Comparison of ENCODE assay signal across 23 cellular contexts in the genomic region with DNA sequence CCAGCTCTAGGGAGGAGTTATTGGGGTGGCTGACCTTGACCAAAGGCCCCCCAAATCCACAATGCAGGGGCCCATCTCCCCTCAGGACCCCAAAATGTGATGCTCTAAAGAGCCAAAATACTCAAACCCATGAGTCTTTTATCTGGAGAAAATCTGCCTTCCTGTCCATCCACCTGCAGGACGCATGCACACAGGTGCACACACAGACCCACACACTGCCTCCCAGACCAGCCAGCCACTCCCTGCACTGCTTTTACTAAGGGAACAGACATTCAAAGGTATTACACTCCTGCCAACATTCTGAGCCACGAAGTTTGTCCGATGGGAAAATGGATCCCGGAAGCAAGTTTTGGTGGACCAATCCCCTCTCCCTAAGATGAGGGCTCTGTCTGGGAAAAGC.
A peak's percentile ranks its signal among the peaks of the same experiment; 100 is the strongest.
DNase-seq lines count a peak whose midpoint lies in the region; ATAC-seq, FAIRE-seq and TF ChIP-seq lines count a peak whose summit lies in the region.
"Had no signal": no experiment of that assay in that cellular context is flagged by ENCODE, and none has a peak within 500 bp of the region (broad histone marks: within the 10 kb centered on the region; RNA-seq: fewer than 3 reads in every experiment).

No MANE protein-coding gene starts in this region.

- TF ChIP-seq CTCF in RWPE2 (IDR thresholded peaks at IDR 0.05; ENCODE audit: poor library complexity, severe bottlenecking) (no peak), kidney (IDR thresholded peaks at IDR 0.05; ENCODE audit: borderline replicate concordance, extremely low read depth, insufficient read depth) (no peak), hepatocyte (IDR thresholded peaks at IDR 0.05; ENCODE audit: poor library complexity) (no peak)

- H3K36me3 ChIP-seq in RWPE2 (ENCODE audit: low read depth) (no peaks in the 10 kb centered on the region), kidney (ENCODE audit: control insufficient read depth in 1 of 2, insufficient read depth in 2 of 2, low read length in 2 of 2) (no peaks in the 10 kb centered on the region), hepatocyte (replicated peaks; ENCODE audit: insufficient read depth, low read depth) (no peaks in the 10 kb centered on the region)

- intact Hi-C loops in kidney (cut with DNase I): no loop called here
- intact Hi-C loops in sciatic nerve (cut with DNase I): no loop called here

- 90% methylated on average over 4 of the region's 4 CpGs for WGBS in hepatocyte (ENCODE audit: low lambda C conversion rate, missing lambda C conversion rate)

- H3K27me3 ChIP-seq in RWPE2 (ENCODE audit: insufficient read depth, poor library complexity, severe bottlenecking): no peaks in the 10 kb centered on the region
- peaks cover 12% of the 10 kb centered on the region for H3K27me3 ChIP-seq in hepatocyte

- no peak overlapping the region for H3K4me2 ChIP-seq in hepatocyte
- H3K4me2 ChIP-seq: PC-9 had no signal

- DNase-seq in RWPE2 (ENCODE audit: low spot score): peak; percentile 9
- DNase-seq in activated CD8-positive, alpha-beta memory T cell treated with anti-CD3 and anti-CD28 coated beads, Interleukin-2, amount 50 U/mL, for 48 hours: peak; percentile 15
- peak; percentile 24 for DNase-seq in kidney
- peak; percentile 14 for DNase-seq in sciatic nerve (ENCODE audit: low spot score)
- DNase-seq in hepatocyte (ENCODE audit: low spot score): no peak
- DNase-seq: C1 segment of cervical spinal cord; CD4-positive, alpha-beta memory T cell; COR-L47; DMS53; GOT3; Karpas-422; NCI-H1092 treated with DMSO at 0.1 percent for 48 hours; NCI-H2029; NCI-H2227 treated with DMSO at 0.1 percent for 48 hours; NCI-H526 treated with DMSO at 0.1 percent for 48 hours; PC-9; Right ventricle myocardium superior had no signal

- no peaks in the 10 kb centered on the region for H3K79me2 ChIP-seq in hepatocyte

- H3K4me3 ChIP-seq in RWPE2 (ENCODE audit: severe bottlenecking) (no peak overlapping the region), kidney (ENCODE audit: low read length in 2 of 2) (no peak overlapping the region), hepatocyte (no peak overlapping the region)
- H3K4me3 ChIP-seq: PC-9 had no signal

- FAIRE-seq in kidney (lab: Jason Lieb, UNC): no peak
- FAIRE-seq: GM18507, HepG2 had no signal

- H4K20me1 ChIP-seq in hepatocyte (ENCODE audit: insufficient read depth, poor library complexity, severe bottlenecking): no peaks in the 10 kb centered on the region

- H3K9me3 ChIP-seq in RWPE2 (ENCODE audit: severe bottlenecking) (no peaks in the 10 kb centered on the region), kidney (ENCODE audit: control insufficient read depth in 1 of 2, low read length in 2 of 2) (no peaks in the 10 kb centered on the region), hepatocyte (ENCODE audit: low read depth) (no peaks in the 10 kb centered on the region)

- ATAC-seq in RWPE2 (ENCODE audit: low read depth) (no peak), sciatic nerve (no peak), GM18873 (IDR thresholded peaks at IDR 0.05; ENCODE audit: low FRiP score, unreplicated experiment) (no peak), HG03439 (IDR thresholded peaks at IDR 0.05; ENCODE audit: unreplicated experiment) (no peak), HG02763 (IDR thresholded peaks at IDR 0.05; ENCODE audit: unreplicated experiment) (no peak)
- ATAC-seq: HCT116, HepG2 had no signal

- no peaks in the 10 kb centered on the region for H3K9me2 ChIP-seq in hepatocyte (replicated peaks; ENCODE audit: insufficient read depth)

- no peak overlapping the region for H2AFZ ChIP-seq in hepatocyte
- H2AFZ ChIP-seq: PC-9 had no signal

- H3K27ac ChIP-seq in RWPE2 (ENCODE audit: poor library complexity, severe bottlenecking) (no peak overlapping the region), kidney (ENCODE audit: low read depth in 2 of 2, low read length in 2 of 2) (no peak overlapping the region), hepatocyte (no peak overlapping the region)
- H3K27ac ChIP-seq: PC-9 had no signal

- H3K9ac ChIP-seq in kidney (ENCODE audit: low read length in 2 of 2): no peak overlapping the region

- H3K4me1 ChIP-seq in RWPE2 (ENCODE audit: insufficient read depth, poor library complexity, severe bottlenecking) (no peaks in the 10 kb centered on the region), kidney (ENCODE audit: control insufficient read depth in 1 of 2, insufficient read depth in 1 of 2, low read depth in 1 of 2, low read length in 2 of 2) (no peaks in the 10 kb centered on the region), hepatocyte (ENCODE audit: insufficient read depth) (no peaks in the 10 kb centered on the region)
